Comparison of ENCODE assay signal across 8 cellular contexts in the genomic region with DNA sequence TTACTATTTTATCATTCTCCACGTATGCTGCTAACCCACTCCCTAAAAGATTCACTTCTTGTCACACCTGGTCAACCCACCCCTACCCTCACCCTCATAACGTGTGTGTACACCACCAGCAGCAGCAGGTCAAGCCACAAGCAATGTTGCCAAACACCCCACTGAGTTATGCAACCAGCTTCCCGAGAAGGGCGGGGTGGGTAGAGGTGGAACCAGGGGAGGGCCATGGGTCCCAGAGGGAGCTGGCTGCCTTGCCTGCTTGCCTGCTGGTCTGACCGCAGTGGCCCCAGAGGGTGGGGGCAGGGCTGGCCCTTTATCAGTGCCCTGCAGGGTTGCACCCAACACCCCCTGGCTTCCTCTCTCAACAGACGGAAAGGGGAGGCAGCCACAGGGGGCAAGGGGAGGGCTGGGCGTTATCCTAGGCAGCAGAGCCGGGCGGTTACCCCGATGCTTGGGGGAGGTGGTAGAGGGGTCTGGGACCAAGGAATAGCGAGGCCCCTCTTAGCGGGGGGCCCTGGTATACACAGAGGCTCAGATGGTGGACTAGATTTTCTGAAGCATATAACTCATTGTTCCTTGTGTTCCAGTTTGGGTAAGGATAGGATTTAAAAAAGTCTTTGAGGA. TPM values are rescaled to one million over a fixed set of nuclear protein-coding genes. Genes with fewer than 3 reads are reported as not detected.
DNase-seq lines count a peak whose midpoint lies in the region; ATAC-seq and TF ChIP-seq lines count a peak whose summit lies in the region.

No MANE protein-coding gene starts in this region.

- no peak overlapping the region for H2BK120ac ChIP-seq in mesenchymal stem cell (ENCODE audit: low read depth, low read length)

- WGBS in mesenchymal stem cell, result 21% methylated on average over 11 of the region's 12 CpGs

- H3K4me1 Mint-ChIP-seq in CD8-positive, alpha-beta T cell (ENCODE audit: low read depth), result peaks cover 30% of the 10 kb centered on the region
- H3K4me1 Mint-ChIP-seq in central memory CD8-positive, alpha-beta T cell, result peaks cover 35% of the 10 kb centered on the region
- peaks cover 19% of the 10 kb centered on the region for H3K4me1 Mint-ChIP-seq in activated T-helper 2 cell treated with anti-CD3 and anti-CD28 coated beads, Interferon-gamma antibody, Interleukin-2, Interleukin-4, amounts not matched to agents 10 μg/mL and 5 μg/mL and 100 μg/mL, durations not matched to agents 14 hours and 24 hours and 36 hours (ENCODE audit: low read depth)

- peak in 4 of 7 experiments; percentile 24 to 57 (median 34) for DNase-seq in CD8-positive, alpha-beta T cell
- DNase-seq in MV-4-11 (lab: John Stamatoyannopoulos, UW) (peak; percentile 97), mesenchymal stem cell (peak; percentile 55), cortex of kidney (lab: John Stamatoyannopoulos, UW) (no peak), putamen (ENCODE audit: low spot score) (no peak), NCI-H524 treated with DMSO at 0.1 percent for 48 hours (lab: John Stamatoyannopoulos, UW) (no peak)
- DNase-seq in central memory CD8-positive, alpha-beta T cell (ENCODE audit: low spot score in 2 of 2), result no peak
- no peak for DNase-seq in activated T-helper 2 cell treated with anti-CD3 and anti-CD28 coated beads, Interferon-gamma antibody, Interleukin-2, Interleukin-4, amounts not matched to agents 10 μg/mL and 5 μg/mL and 100 μg/mL, durations not matched to agents 14 hours and 24 hours and 36 hours (ENCODE audit: low spot score)

- H3K18ac ChIP-seq in mesenchymal stem cell (ENCODE audit: low read depth in 1 of 2, low read length in 2 of 2), result no peak overlapping the region

- H3K23ac ChIP-seq in mesenchymal stem cell (ENCODE audit: low read length in 2 of 2), result peak overlapping the region in 1 of 2 experiments; percentile 23

- POLR2A ChIA-PET in CD8-positive, alpha-beta T cell (lab: Charles Lee), result no interaction called here

- no peak overlapping the region for H4K8ac ChIP-seq in mesenchymal stem cell (ENCODE audit: low read length)

- no peaks in the 10 kb centered on the region for H3K9me3 ChIP-seq in CD8-positive, alpha-beta T cell (ENCODE audit: low read length)
- no peaks in the 10 kb centered on the region for H3K9me3 ChIP-seq in mesenchymal stem cell (ENCODE audit: control insufficient read depth, low read length)

- no peak overlapping the region for H3K14ac ChIP-seq in mesenchymal stem cell (ENCODE audit: low read length in 2 of 2)

- peak overlapping the region in 1 of 2 experiments; percentile 33 for H2BK12ac ChIP-seq in mesenchymal stem cell (ENCODE audit: low read length in 2 of 2)

- H2AFZ ChIP-seq in mesenchymal stem cell (ENCODE audit: low read depth, low read length), result no peak overlapping the region

- H2BK5ac ChIP-seq in mesenchymal stem cell (ENCODE audit: low read depth, low read length, poor library complexity, severe bottlenecking), result no peak overlapping the region

- H3K27ac Mint-ChIP-seq in CD8-positive, alpha-beta T cell, result no peak overlapping the region
- no peak overlapping the region for H3K27ac Mint-ChIP-seq in central memory CD8-positive, alpha-beta T cell (ENCODE audit: low read depth)
- no peak overlapping the region for H3K27ac Mint-ChIP-seq in activated T-helper 2 cell treated with anti-CD3 and anti-CD28 coated beads, Interferon-gamma antibody, Interleukin-2, Interleukin-4, amounts not matched to agents 10 μg/mL and 5 μg/mL and 100 μg/mL, durations not matched to agents 14 hours and 24 hours and 36 hours

- ATAC-seq in CD8-positive, alpha-beta T cell, result peak; percentile 46
- peak; percentile 61 for ATAC-seq in central memory CD8-positive, alpha-beta T cell (replicated peaks; ENCODE audit: extremely low read depth, poor library complexity, severe bottlenecking)

- H3K4me3 Mint-ChIP-seq in CD8-positive, alpha-beta T cell, result no peak overlapping the region
- H3K4me3 Mint-ChIP-seq in central memory CD8-positive, alpha-beta T cell, result peak overlapping the region; percentile 59
- H3K4me3 Mint-ChIP-seq in activated T-helper 2 cell treated with anti-CD3 and anti-CD28 coated beads, Interferon-gamma antibody, Interleukin-2, Interleukin-4, amounts not matched to agents 10 μg/mL and 5 μg/mL and 100 μg/mL, durations not matched to agents 14 hours and 24 hours and 36 hours (ENCODE audit: low read depth), result no peak overlapping the region

- peaks cover 46% of the 10 kb centered on the region for H3K27me3 Mint-ChIP-seq in CD8-positive, alpha-beta T cell (ENCODE audit: low read depth)
- H3K27me3 Mint-ChIP-seq in central memory CD8-positive, alpha-beta T cell, result peaks cover 38% of the 10 kb centered on the region
- peaks cover 50% of the 10 kb centered on the region for H3K27me3 Mint-ChIP-seq in activated T-helper 2 cell treated with anti-CD3 and anti-CD28 coated beads, Interferon-gamma antibody, Interleukin-2, Interleukin-4, amounts not matched to agents 10 μg/mL and 5 μg/mL and 100 μg/mL, durations not matched to agents 14 hours and 24 hours and 36 hours (ENCODE audit: low read depth)

- no peak for TF ChIP-seq CTCF in CD8-positive, alpha-beta T cell (IDR thresholded peaks at IDR 0.05)

- no peaks in the 10 kb centered on the region for H3K79me1 ChIP-seq in mesenchymal stem cell (replicated peaks; ENCODE audit: low read length, poor library complexity, severe bottlenecking)

- peaks cover 19% of the 10 kb centered on the region for H3K4me1 ChIP-seq in CD8-positive, alpha-beta T cell (ENCODE audit: insufficient read depth, low read length)
- H3K4me1 ChIP-seq in mesenchymal stem cell (ENCODE audit: control insufficient read depth, insufficient read depth, low read depth, low read length), result peaks cover 14% of the 10 kb centered on the region

- no peak overlapping the region for H3K27ac ChIP-seq in CD8-positive, alpha-beta T cell (ENCODE audit: low read depth, low read length)
- H3K27ac ChIP-seq in mesenchymal stem cell (ENCODE audit: low read length, poor library complexity, severe bottlenecking), result no peak overlapping the region

- no peaks in the 10 kb centered on the region for H3K9me3 Mint-ChIP-seq in CD8-positive, alpha-beta T cell
- no peaks in the 10 kb centered on the region for H3K9me3 Mint-ChIP-seq in central memory CD8-positive, alpha-beta T cell
- no peaks in the 10 kb centered on the region for H3K9me3 Mint-ChIP-seq in activated T-helper 2 cell treated with anti-CD3 and anti-CD28 coated beads, Interferon-gamma antibody, Interleukin-2, Interleukin-4, amounts not matched to agents 10 μg/mL and 5 μg/mL and 100 μg/mL, durations not matched to agents 14 hours and 24 hours and 36 hours

- no peak overlapping the region for H3K4me2 ChIP-seq in mesenchymal stem cell (ENCODE audit: low read length, poor library complexity, severe bottlenecking)

- no peak overlapping the region for H2AK5ac ChIP-seq in mesenchymal stem cell (ENCODE audit: low read length, severe bottlenecking)

- no peak overlapping the region for H3K4me3 ChIP-seq in CD8-positive, alpha-beta T cell (ENCODE audit: low read depth, low read length)
- H3K4me3 ChIP-seq in mesenchymal stem cell (ENCODE audit: insufficient read depth in 1 of 2, low read depth in 1 of 2, low read length in 2 of 2), result no peak overlapping the region

- peak overlapping the region in 1 of 2 experiments; percentile 61 for H3K4ac ChIP-seq in mesenchymal stem cell (ENCODE audit: low read depth in 1 of 2, low read length in 2 of 2)

- H3K9ac ChIP-seq in mesenchymal stem cell (ENCODE audit: low read length), result no peak overlapping the region

- H3K27me3 ChIP-seq in CD8-positive, alpha-beta T cell (ENCODE audit: insufficient read depth, low read length), result peaks cover 12% of the 10 kb centered on the region
- peaks cover 18 to 43% of the 10 kb centered on the region in 2 experiments for H3K27me3 ChIP-seq in mesenchymal stem cell (ENCODE audit: control insufficient read depth in 1 of 2, insufficient read depth in 1 of 2, low read length in 2 of 2)

- CTCF ChIA-PET in CD8-positive, alpha-beta T cell (lab: Charles Lee), result no interaction called here

- no peaks in the 10 kb centered on the region for H3K36me3 Mint-ChIP-seq in CD8-positive, alpha-beta T cell
- H3K36me3 Mint-ChIP-seq in central memory CD8-positive, alpha-beta T cell (ENCODE audit: insufficient read depth), result peaks cover 1% of the 10 kb centered on the region
- no peaks in the 10 kb centered on the region for H3K36me3 Mint-ChIP-seq in activated T-helper 2 cell treated with anti-CD3 and anti-CD28 coated beads, Interferon-gamma antibody, Interleukin-2, Interleukin-4, amounts not matched to agents 10 μg/mL and 5 μg/mL and 100 μg/mL, durations not matched to agents 14 hours and 24 hours and 36 hours (ENCODE audit: low read depth)

- H3K36me3 ChIP-seq in CD8-positive, alpha-beta T cell (ENCODE audit: insufficient read depth, low read length), result no peaks in the 10 kb centered on the region
- H3K36me3 ChIP-seq in mesenchymal stem cell (ENCODE audit: control insufficient read depth in 1 of 2, insufficient read depth in 2 of 2, low read depth in 1 of 2, low read length in 2 of 2), result no peaks in the 10 kb centered on the region

- intact Hi-C loops in CD8-positive, alpha-beta T cell (cut with DNase I, micrococcal nuclease), result no loop called here
- intact Hi-C loops in activated T-helper 2 cell treated with anti-CD3 and anti-CD28 coated beads, Interferon-gamma antibody, Interleukin-2, Interleukin-4, amounts not matched to agents 10 μg/mL and 5 μg/mL and 100 μg/mL, durations not matched to agents 14 hours and 24 hours and 36 hours (cut with micrococcal nuclease), result no loop called here

- peak overlapping the region; percentile 6 for H4K91ac ChIP-seq in mesenchymal stem cell (ENCODE audit: low read length)

- no peak overlapping the region for H2BK15ac ChIP-seq in mesenchymal stem cell (ENCODE audit: low read depth, poor library complexity, severe bottlenecking)

RNA-seq across cellular contexts. Expression of gene NFE2, which starts 3.5 kb away (rescaled TPM):
- total RNA-seq in CD8-positive, alpha-beta T cell, result not detected
- 0.12 TPM for polyA plus RNA-seq in mesenchymal stem cell (2013, experiment 1 of 2)
- 0.10 TPM for polyA plus RNA-seq in mesenchymal stem cell (2013, experiment 2 of 2)
- total RNA-seq in activated T-helper 2 cell treated with anti-CD3 and anti-CD28 coated beads, Interferon-gamma antibody, Interleukin-2, Interleukin-4, amounts not matched to agents 10 μg/mL and 5 μg/mL and 100 μg/mL, durations not matched to agents 14 hours and 24 hours and 36 hours, result not detected in 2 replicates

RNA-seq across cellular contexts. Expression of gene COPZ1, which starts 20.6 kb away (rescaled TPM):
- 10 to 100 TPM; 24.1 to 25.2 TPM for total RNA-seq in CD8-positive, alpha-beta T cell
- polyA plus RNA-seq in mesenchymal stem cell (2013, experiment 1 of 2), result 182 TPM
- 182 TPM for polyA plus RNA-seq in mesenchymal stem cell (2013, experiment 2 of 2)
- total RNA-seq in activated T-helper 2 cell treated with anti-CD3 and anti-CD28 coated beads, Interferon-gamma antibody, Interleukin-2, Interleukin-4, amounts not matched to agents 10 μg/mL and 5 μg/mL and 100 μg/mL, durations not matched to agents 14 hours and 24 hours and 36 hours, result 108 and 109 TPM in 2 replicates

RNA-seq across cellular contexts. Expression of gene HNRNPA1, which starts 23.8 kb away (rescaled TPM):
- total RNA-seq in CD8-positive, alpha-beta T cell, result 1,000 to 10,000 TPM; 1,967 to 1,977 TPM
- polyA plus RNA-seq in mesenchymal stem cell (2013, experiment 1 of 2), result 983 TPM
- 943 TPM for polyA plus RNA-seq in mesenchymal stem cell (2013, experiment 2 of 2)
- 1,977 and 2,036 TPM in 2 replicates for total RNA-seq in activated T-helper 2 cell treated with anti-CD3 and anti-CD28 coated beads, Interferon-gamma antibody, Interleukin-2, Interleukin-4, amounts not matched to agents 10 μg/mL and 5 μg/mL and 100 μg/mL, durations not matched to agents 14 hours and 24 hours and 36 hours

RNA-seq across cellular contexts. Expression of gene CBX5, which starts 24.4 kb away (rescaled TPM):
- 10 to 100 TPM; 26.1 to 26.7 TPM for total RNA-seq in CD8-positive, alpha-beta T cell
- polyA plus RNA-seq in mesenchymal stem cell (2013, experiment 1 of 2), result 34.7 TPM
- 34.1 TPM for polyA plus RNA-seq in mesenchymal stem cell (2013, experiment 2 of 2)
- 98.1 and 100 TPM in 2 replicates for total RNA-seq in activated T-helper 2 cell treated with anti-CD3 and anti-CD28 coated beads, Interferon-gamma antibody, Interleukin-2, Interleukin-4, amounts not matched to agents 10 μg/mL and 5 μg/mL and 100 μg/mL, durations not matched to agents 14 hours and 24 hours and 36 hours

RNA-seq across cellular contexts. Expression of gene GPR84, which starts 60.0 kb away (rescaled TPM):
- not detected for total RNA-seq in CD8-positive, alpha-beta T cell
- polyA plus RNA-seq in mesenchymal stem cell (2013, experiment 1 of 2), result not detected
- not detected for polyA plus RNA-seq in mesenchymal stem cell (2013, experiment 2 of 2)
- total RNA-seq in activated T-helper 2 cell treated with anti-CD3 and anti-CD28 coated beads, Interferon-gamma antibody, Interleukin-2, Interleukin-4, amounts not matched to agents 10 μg/mL and 5 μg/mL and 100 μg/mL, durations not matched to agents 14 hours and 24 hours and 36 hours, result 1.8 and 2.3 TPM in 2 replicates

Comparison
In these comparisons a context has a peak if more than half of its experiments do, and no peak if none do; other contexts are left out.
1. DNase-seq: peak in CD8-positive, alpha-beta T cell (4 of 7), MV-4-11 (single experiment) and mesenchymal stem cell (single experiment); none in central memory CD8-positive, alpha-beta T cell (0 of 2), cortex of kidney (single experiment), putamen (single experiment), activated T-helper 2 cell treated with anti-CD3 and anti-CD28 coated beads, Interferon-gamma antibody, Interleukin-2, Interleukin-4, amounts not matched to agents 10 μg/mL and 5 μg/mL and 100 μg/mL, durations not matched to agents 14 hours and 24 hours and 36 hours (single experiment) and NCI-H524 treated with DMSO at 0.1 percent for 48 hours (single experiment).